Comparison of ENCODE assay signal across 7 cellular contexts in genomic region chr10:116801658-116802057, GRCh38.
"Had no signal": no experiment of that assay in that cellular context is flagged by ENCODE, and none has a peak within 500 bp of the region (broad histone marks: within the 10 kb centered on the region; RNA-seq: fewer than 3 reads in every experiment).

No MANE protein-coding gene starts in this region.

- H3K9me3 ChIP-seq: HAP-1 had no signal

- DNase-seq: GM23248, GOT3, H9, HCEC 1CT, HFFc6 had no signal

- H3K27ac ChIP-seq: GM23248 had no signal

- H3K4me3 ChIP-seq: GM23248, HAP-1 had no signal

- H3K9ac ChIP-seq: GM23248 had no signal

- H3K4me1 ChIP-seq: HAP-1 had no signal

- H2AFZ ChIP-seq: GM23248, GM23338 had no signal

- H3K36me3 ChIP-seq: HAP-1 had no signal
